19 cellular contexts compared by ENCODE assay signal in genomic region chr6:50608421-50608820, GRCh38.
DNase-seq lines count a peak whose midpoint lies in the region; FAIRE-seq and TF ChIP-seq lines count a peak whose summit lies in the region.
"Had no signal": no experiment of that assay in that cellular context is flagged by ENCODE, and none has a peak within 500 bp of the region (broad histone marks: within the 10 kb centered on the region; RNA-seq: fewer than 3 reads in every experiment).

No MANE protein-coding gene starts in this region.

- H3K27me3 ChIP-seq in bronchial epithelial cell (ENCODE audit: control insufficient read depth, insufficient read depth, low read length) (no peaks in the 10 kb centered on the region), Karpas-422 (ENCODE audit: low read length) (no peaks in the 10 kb centered on the region), suprapubic skin (no peaks in the 10 kb centered on the region)
- H3K27me3 ChIP-seq: BLaER1 treated with 17β-estradiol and CSF1 and Interleukin-3, amounts not matched to agents 10 nM and 100 nM had no signal

- no peak overlapping the region for H3K4me2 ChIP-seq in Karpas-422 (ENCODE audit: low read depth, low read length, poor library complexity, severe bottlenecking)
- H3K4me2 ChIP-seq: BLaER1 treated with 17β-estradiol and CSF1 and Interleukin-3, amounts not matched to agents 10 nM and 100 nM had no signal

- H3K36me3 ChIP-seq in bronchial epithelial cell (ENCODE audit: control insufficient read depth, insufficient read depth, low read length) (no peaks in the 10 kb centered on the region), Karpas-422 (ENCODE audit: insufficient read depth, low read length) (no peaks in the 10 kb centered on the region), suprapubic skin (no peaks in the 10 kb centered on the region)
- H3K36me3 ChIP-seq: BLaER1 treated with 17β-estradiol and CSF1 and Interleukin-3, amounts not matched to agents 10 nM and 100 nM had no signal

- TF ChIP-seq POLR2A in suprapubic skin (IDR thresholded peaks at IDR 0.05) = no peak

- H2AFZ ChIP-seq in Karpas-422 (ENCODE audit: low read length) = no peak overlapping the region

- H3K9me2 ChIP-seq in Karpas-422 (replicated peaks; ENCODE audit: insufficient read depth, low read length) = no peaks in the 10 kb centered on the region

- no peaks in the 10 kb centered on the region for H4K20me1 ChIP-seq in Karpas-422 (ENCODE audit: insufficient read depth, low read depth, low read length)
- H4K20me1 ChIP-seq: BLaER1 treated with 17β-estradiol and CSF1 and Interleukin-3, amounts not matched to agents 10 nM and 100 nM had no signal

- no peaks in the 10 kb centered on the region for H3K4me1 ChIP-seq in Karpas-422 (ENCODE audit: low read length)
- H3K4me1 ChIP-seq in suprapubic skin = no peaks in the 10 kb centered on the region
- H3K4me1 ChIP-seq: BLaER1 treated with 17β-estradiol and CSF1 and Interleukin-3, amounts not matched to agents 10 nM and 100 nM had no signal

- H3K9ac ChIP-seq in Karpas-422 (ENCODE audit: low read length) = no peak overlapping the region
- H3K9ac ChIP-seq: BLaER1 treated with 17β-estradiol and CSF1 and Interleukin-3, amounts not matched to agents 10 nM and 100 nM had no signal

- FAIRE-seq in bronchial epithelial cell (lab: Jason Lieb, UNC) = no peak
- FAIRE-seq: GM12878, GM18507, GM19239, HTR-8/SVneo had no signal

- H3K9me3 ChIP-seq in Karpas-422 (ENCODE audit: low read length) = no peaks in the 10 kb centered on the region
- no peaks in the 10 kb centered on the region for H3K9me3 ChIP-seq in suprapubic skin
- H3K9me3 ChIP-seq: BLaER1 treated with 17β-estradiol and CSF1 and Interleukin-3, amounts not matched to agents 10 nM and 100 nM had no signal

- no peak overlapping the region for H3K4me3 ChIP-seq in bronchial epithelial cell (ENCODE audit: low read depth, low read length)
- H3K4me3 ChIP-seq in Karpas-422 (ENCODE audit: low read length) = no peak overlapping the region
- no peak overlapping the region for H3K4me3 ChIP-seq in suprapubic skin
- H3K4me3 ChIP-seq: BLaER1 treated with 17β-estradiol and CSF1 and Interleukin-3, amounts not matched to agents 10 nM and 100 nM; GM12878 had no signal

- no peak for TF ChIP-seq EP300 in suprapubic skin (IDR thresholded peaks at IDR 0.05)

- DNase-seq in NCI-H748 (lab: John Stamatoyannopoulos, UW; ENCODE audit: unreplicated experiment) (peak; percentile 54), NCI-H748 treated with DMSO at 0.1 percent for 48 hours (lab: John Stamatoyannopoulos, UW) (no peak), NCI-H526 (lab: John Stamatoyannopoulos, UW) (peak; percentile 59 to 71), bronchial epithelial cell (ENCODE audit: low read depth) (peak; percentile 47), EL (no peak), Karpas-422 (no peak), suprapubic skin (ENCODE audit: low spot score in 2 of 2) (no peak), NCI-H2196 treated with DMSO at 0.1 percent for 48 hours (lab: John Stamatoyannopoulos, UW; ENCODE audit: unreplicated experiment) (no peak)
- DNase-seq: 8988T, NCI-H1048, NCI-H187 treated with DMSO at 0.1 percent for 48 hours, NCI-H2171 treated with DMSO at 0.1 percent for 48 hours, NCI-H82, T-helper 9 cell had no signal

- TF ChIP-seq CTCF in bronchial epithelial cell (IDR thresholded peaks at IDR 0.05; ENCODE audit: insufficient read depth, low read length, severe bottlenecking) (no peak), suprapubic skin (IDR thresholded peaks at IDR 0.05) (no peak)

- H3K27ac ChIP-seq in Karpas-422 (ENCODE audit: low read length) (no peak overlapping the region), suprapubic skin (no peak overlapping the region)
- H3K27ac ChIP-seq: BLaER1 treated with 17β-estradiol and CSF1 and Interleukin-3, amounts not matched to agents 10 nM and 100 nM had no signal

- H3K79me2 ChIP-seq in Karpas-422 (ENCODE audit: low read length) = no peaks in the 10 kb centered on the region

- 65% methylated on average over 5 of the region's 5 CpGs for WGBS in suprapubic skin

Comparison
In these comparisons a context has a peak if more than half of its experiments do, and no peak if none do; other contexts are left out.
1. DNase-seq: peak in NCI-H748 (single experiment), NCI-H526 (2 of 2) and bronchial epithelial cell (single experiment); none in NCI-H748 treated with DMSO at 0.1 percent for 48 hours (single experiment), EL (single experiment), Karpas-422 (single experiment), suprapubic skin (0 of 2) and NCI-H2196 treated with DMSO at 0.1 percent for 48 hours (single experiment).